Comparison of ENCODE assay signal across 9 cellular contexts in genomic region chrX:119004920-119005524, GRCh38. TPM values are rescaled to one million over a fixed set of nuclear protein-coding genes. Genes with fewer than 3 reads are reported as not detected.
DNase-seq lines count a peak whose midpoint lies in the region; ATAC-seq and TF ChIP-seq lines count a peak whose summit lies in the region.
"Had no signal": no experiment of that assay in that cellular context is flagged by ENCODE, and none has a peak within 500 bp of the region (broad histone marks: within the 10 kb centered on the region; RNA-seq: fewer than 3 reads in every experiment).

No MANE protein-coding gene starts in this region.

- intact Hi-C loops in CD4-positive, alpha-beta T cell (cut with DNase I, micrococcal nuclease), result loop anchor here in 1 of 2 experiments (5.0 kb wide), 1 partner anchor 33 kb away; the partner anchor contains the start of gene LONRF3

- H3K36me3 ChIP-seq in RWPE2 (ENCODE audit: low read depth) (no peaks in the 10 kb centered on the region), cardiac muscle cell (no peaks in the 10 kb centered on the region)

- H3K4me1 ChIP-seq in RWPE2 (ENCODE audit: insufficient read depth, poor library complexity, severe bottlenecking) (no peaks in the 10 kb centered on the region), cardiac muscle cell (ENCODE audit: low read depth) (no peaks in the 10 kb centered on the region)

- peaks cover 22% of the 10 kb centered on the region for H3K4me1 Mint-ChIP-seq in CD4-positive, alpha-beta T cell (ENCODE audit: low read depth)

- CTCF ChIA-PET in CD4-positive, alpha-beta T cell (lab: Charles Lee), result interaction anchor here (0.8 to 1.5 kb wide), 9 partner anchors 10 to 249 kb away, joined by 3 to 7 read pairs (median 3); no protein-coding TSS in a partner anchor

- TF ChIP-seq CTCF in CD4-positive, alpha-beta T cell (IDR thresholded peaks at IDR 0.05), result peak; percentile 70
- TF ChIP-seq CTCF in RWPE2 (IDR thresholded peaks at IDR 0.05; ENCODE audit: poor library complexity, severe bottlenecking) (peak; percentile 75), cardiac muscle cell (IDR thresholded peaks at IDR 0.05; ENCODE audit: low read depth, low read length) (peak; percentile 86), retinal pigment epithelial cell (conservative IDR thresholded peaks at IDR 0.05; ENCODE audit: low read depth, low read length) (peak; percentile 97)

- peaks cover 7% of the 10 kb centered on the region for H3K36me3 Mint-ChIP-seq in CD4-positive, alpha-beta T cell (ENCODE audit: low read depth)

- peak; percentile 77 for ATAC-seq in CD4-positive, alpha-beta T cell (ENCODE audit: poor library complexity)
- ATAC-seq in HG03558 (IDR thresholded peaks at IDR 0.05; ENCODE audit: extremely low read depth, unreplicated experiment) (peak; percentile 73), RWPE2 (ENCODE audit: low read depth) (peak; percentile 81)

- H3K9me3 Mint-ChIP-seq in CD4-positive, alpha-beta T cell, result no peaks in the 10 kb centered on the region

- no peak overlapping the region for H3K27ac ChIP-seq in CD4-positive, alpha-beta T cell (ENCODE audit: low read depth, low read length)
- H3K27ac ChIP-seq in RWPE2 (ENCODE audit: poor library complexity, severe bottlenecking), result no peak overlapping the region
- no peak overlapping the region for H3K27ac ChIP-seq in cardiac muscle cell
- H3K27ac ChIP-seq: SK-N-MC had no signal

- peak; percentile 8 to 56 (median 41) for DNase-seq in CD4-positive, alpha-beta T cell
- peak; percentile 41 for DNase-seq in GM19238 (ENCODE audit: insufficient read length, low spot score)
- no peak for DNase-seq in RWPE2 (ENCODE audit: low spot score)
- DNase-seq in activated naive CD4-positive, alpha-beta T cell treated with Interleukin-2 at 50 U/mL for 16 hours, result peak; percentile 50
- peak; percentile 48 to 56 for DNase-seq in cardiac muscle cell (ENCODE audit: low read depth in 1 of 2, low spot score in 1 of 2)
- DNase-seq in retinal pigment epithelial cell (ENCODE audit: low read depth), result no peak
- DNase-seq in KG1 (lab: John Stamatoyannopoulos, UW), result no peak

- no peak overlapping the region for H3K27ac Mint-ChIP-seq in CD4-positive, alpha-beta T cell

- no peaks in the 10 kb centered on the region for H3K9me3 ChIP-seq in CD4-positive, alpha-beta T cell (ENCODE audit: control insufficient read depth, low read length)
- H3K9me3 ChIP-seq in RWPE2 (ENCODE audit: severe bottlenecking) (no peaks in the 10 kb centered on the region), cardiac muscle cell (ENCODE audit: low read depth) (no peaks in the 10 kb centered on the region)

- H3K27me3 Mint-ChIP-seq in CD4-positive, alpha-beta T cell, result no peaks in the 10 kb centered on the region

- H3K4me3 Mint-ChIP-seq in CD4-positive, alpha-beta T cell, result no peak overlapping the region

- POLR2A ChIA-PET in CD4-positive, alpha-beta T cell (lab: Charles Lee), result interaction anchor here (1.0 to 2.2 kb wide), 2 partner anchors 12 to 30 kb away, joined by 4 to 11 read pairs; partner anchors contain the start of gene LONRF3

- H3K27me3 ChIP-seq in CD4-positive, alpha-beta T cell (ENCODE audit: control insufficient read depth, insufficient read depth, low read length), result no peaks in the 10 kb centered on the region
- no peaks in the 10 kb centered on the region for H3K27me3 ChIP-seq in RWPE2 (ENCODE audit: insufficient read depth, poor library complexity, severe bottlenecking)
- no peaks in the 10 kb centered on the region for H3K27me3 ChIP-seq in cardiac muscle cell

- H3K4me3 ChIP-seq in RWPE2 (ENCODE audit: severe bottlenecking), result no peak overlapping the region
- H3K4me3 ChIP-seq in cardiac muscle cell, result no peak overlapping the region
- no peak overlapping the region for H3K4me3 ChIP-seq in retinal pigment epithelial cell (ENCODE audit: low read length)
- H3K4me3 ChIP-seq: SK-N-MC had no signal

RNA-seq across cellular contexts. Expression of gene LONRF3, which starts 30.6 kb away (rescaled TPM):
- 1 to 10 TPM; 4.9 to 5.5 TPM for total RNA-seq in CD4-positive, alpha-beta T cell
- total RNA-seq in cardiac muscle cell, result 0.09 and 0.18 TPM in 2 replicates
- 0.09 TPM in 1 of 2 replicates, not detected in the other for polyA plus RNA-seq in cardiac muscle cell

Comparison
In these comparisons a context has a peak if more than half of its experiments do, and no peak if none do; other contexts are left out.
1. DNase-seq: peak in CD4-positive, alpha-beta T cell (10 of 10), GM19238 (single experiment), activated naive CD4-positive, alpha-beta T cell treated with Interleukin-2 at 50 U/mL for 16 hours (single experiment) and cardiac muscle cell (2 of 2); none in RWPE2 (single experiment), retinal pigment epithelial cell (single experiment) and KG1 (single experiment).
2. Peak in every context shown above with its lines, with median percentiles within 50 percentile points of each other: ATAC-seq and CTCF ChIP-seq.